ENCODE assay signal across 14 cellular contexts in the genomic region with DNA sequence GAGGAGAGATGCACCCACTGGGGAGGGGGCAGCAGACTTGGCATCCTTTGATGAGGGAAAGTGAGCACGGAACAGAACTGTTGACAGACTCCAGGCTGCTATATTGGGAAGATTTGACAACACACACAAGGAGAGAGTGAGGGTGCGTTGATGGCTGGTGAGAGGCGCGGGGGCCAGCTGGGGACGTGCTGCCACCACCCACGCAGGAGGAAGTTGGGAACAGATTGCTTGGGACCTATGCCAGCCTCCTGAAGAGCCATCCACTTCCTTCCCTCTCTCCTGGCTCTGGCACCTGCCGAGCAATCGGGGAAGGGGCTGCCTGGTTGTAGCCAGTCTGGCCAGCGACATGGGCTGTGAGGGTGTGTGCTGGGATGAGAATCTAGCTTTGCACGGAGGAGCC.
"Had no signal": no experiment of that assay in that cellular context is flagged by ENCODE, and none has a peak within 500 bp of the region (broad histone marks: within the 10 kb centered on the region; RNA-seq: fewer than 3 reads in every experiment).

No MANE protein-coding gene starts in this region.

- H3K9me3 ChIP-seq: gastroesophageal sphincter, psoas muscle, suprapubic skin had no signal

- H3K36me3 ChIP-seq: gastroesophageal sphincter, suprapubic skin had no signal

- H3K27ac ChIP-seq: gastroesophageal sphincter, psoas muscle, suprapubic skin had no signal

- ATAC-seq: activated T-cell treated with anti-CD3 and anti-CD28 coated beads, Interleukin-2, amount 50 U/mL, for 72 hours; gastroesophageal sphincter; left ventricle myocardium superior; psoas muscle; sciatic nerve had no signal

- H3K4me1 ChIP-seq: psoas muscle had no signal

- DNase-seq: activated CD4-positive, alpha-beta memory T cell treated with anti-CD3 and anti-CD28 coated beads for 36 hours; activated gamma-delta T cell treated with Interleukin-2 at 50 U/mL for 16 hours; activated naive CD8-positive, alpha-beta T cell treated with anti-CD3 and anti-CD28 coated beads, Interleukin-2, amount 10 ng/mL, durations not matched to agents 7 days and 5 days; activated T-cell treated with anti-CD3 and anti-CD28 coated beads, Interleukin-2, amount 50 U/mL, for 72 hours; cerebellar nuclear complex; dermis blood vessel endothelial cell; left ventricle myocardium superior; mesendoderm; psoas muscle; stimulated activated CD4-positive, alpha-beta T cell treated with anti-CD3 and anti-CD28 coated beads, Interleukin-12 subunit alpha, Interleukin-12 subunit beta, amount 100 ng/mL, for 4 hours; stimulated activated naive CD4-positive, alpha-beta T cell treated with Interleukin-2 at 50 U/mL for 16 hours had no signal

- H3K4me3 ChIP-seq: gastroesophageal sphincter, psoas muscle, suprapubic skin had no signal
